Comparison of ENCODE assay signal across 8 cellular contexts in genomic region chr6:16731503-16732018, GRCh38. TPM values are rescaled to one million over a fixed set of nuclear protein-coding genes. Genes with fewer than 3 reads are reported as not detected.
DNase-seq lines count a peak whose midpoint lies in the region; ATAC-seq and TF ChIP-seq lines count a peak whose summit lies in the region.

No MANE protein-coding gene starts in this region.

- intact Hi-C loops in upper lobe of right lung (cut with DNase I), result no loop called here

- H3F3A ChIP-seq in GM23248 (ENCODE audit: insufficient read depth), result peaks cover 26% of the 10 kb centered on the region

- no peak for DNase-seq in T-helper 17 cell
- no peak for DNase-seq in upper lobe of right lung
- DNase-seq in germinal center (ENCODE audit: low spot score), result no peak
- DNase-seq in GM23248, result no peak
- no peak for DNase-seq in NCI-H1930 (lab: John Stamatoyannopoulos, UW)

- peaks cover 51 to 52% of the 10 kb centered on the region in 2 experiments for H3K4me1 ChIP-seq in neutrophil (ENCODE audit: control insufficient read depth in 1 of 2, insufficient read depth in 1 of 2, low read depth in 1 of 2, low read length in 1 of 2)
- H3K4me1 ChIP-seq in upper lobe of right lung, result peaks cover 41% of the 10 kb centered on the region
- peaks cover 30% of the 10 kb centered on the region for H3K4me1 ChIP-seq in GM23248 (ENCODE audit: insufficient read depth)

- in situ Hi-C loops in GM23248 (cut with MboI), result no loop called here

- H3K4me3 Mint-ChIP-seq in T-helper 17 cell, result peak overlapping the region; percentile 79

- H4K20me1 ChIP-seq in GM23248 (ENCODE audit: insufficient read depth), result no peaks in the 10 kb centered on the region

- ATAC-seq in GM19023 (IDR thresholded peaks at IDR 0.05; ENCODE audit: unreplicated experiment), result peak; percentile 84
- peak; percentile 97 for ATAC-seq in HG02840 (IDR thresholded peaks at IDR 0.05; ENCODE audit: low FRiP score, unreplicated experiment)
- ATAC-seq in T-helper 17 cell, result peak; percentile 65
- ATAC-seq in upper lobe of right lung, result no peak

- H3K4me2 ChIP-seq in GM23248 (ENCODE audit: unreplicated experiment), result no peak overlapping the region

- no peak for TF ChIP-seq CTCF in neutrophil (IDR thresholded peaks at IDR 0.05)
- TF ChIP-seq CTCF in upper lobe of right lung (IDR thresholded peaks at IDR 0.05), result no peak

- no peak overlapping the region for H2AFZ ChIP-seq in GM23248

- peaks cover 2% of the 10 kb centered on the region for H3K36me3 Mint-ChIP-seq in T-helper 17 cell (ENCODE audit: low read depth)

- H3K4me3 ChIP-seq in neutrophil (ENCODE audit: low read depth in 1 of 2, low read length in 1 of 2) (no peak overlapping the region), upper lobe of right lung (no peak overlapping the region), GM23248 (no peak overlapping the region)

- peak overlapping the region; percentile 92 for H3K27ac Mint-ChIP-seq in T-helper 17 cell

- H3K27me3 ChIP-seq in neutrophil (no peaks in the 10 kb centered on the region), upper lobe of right lung (no peaks in the 10 kb centered on the region), GM23248 (replicated peaks; ENCODE audit: insufficient read depth) (no peaks in the 10 kb centered on the region)

- peaks cover 4% of the 10 kb centered on the region for H3K36me3 ChIP-seq in neutrophil
- H3K36me3 ChIP-seq in upper lobe of right lung, result no peaks in the 10 kb centered on the region
- H3K36me3 ChIP-seq in GM23248 (ENCODE audit: low read depth), result no peaks in the 10 kb centered on the region

- 83 to 85% methylated on average over 5 of the region's 5 CpGs for whole genome bisulfite sequencing in GM23248 (ENCODE audit: low coverage in 1 of 2, low lambda C conversion rate in 2 of 2, missing lambda C conversion rate in 2 of 2), 2 experiments

- H3K9ac ChIP-seq in GM23248, result no peak overlapping the region

- peaks cover 29% of the 10 kb centered on the region for H3K4me1 Mint-ChIP-seq in T-helper 17 cell

- peaks cover 95% of the 10 kb centered on the region for H3K79me2 ChIP-seq in GM23248 (ENCODE audit: insufficient read depth)

- no peaks in the 10 kb centered on the region for H3K9me2 ChIP-seq in GM23248 (ENCODE audit: insufficient read depth)

- H3K9me3 ChIP-seq in T-helper 17 cell (ENCODE audit: control insufficient read depth, low read length, poor library complexity, severe bottlenecking), result no peaks in the 10 kb centered on the region
- no peaks in the 10 kb centered on the region for H3K9me3 ChIP-seq in neutrophil
- H3K9me3 ChIP-seq in upper lobe of right lung, result no peaks in the 10 kb centered on the region
- H3K9me3 ChIP-seq in GM23248 (ENCODE audit: low read depth), result no peaks in the 10 kb centered on the region

- peak overlapping the region; percentile 23 for H3K27ac ChIP-seq in neutrophil
- H3K27ac ChIP-seq in upper lobe of right lung, result no peak overlapping the region
- H3K27ac ChIP-seq in GM23248, result no peak overlapping the region

- H3K27me3 Mint-ChIP-seq in T-helper 17 cell, result no peaks in the 10 kb centered on the region

RNA-seq across cellular contexts. Expression of gene ATXN1, which starts 29.7 kb away (rescaled TPM):
- total RNA-seq in T-helper 17 cell, result 100 to 1,000 TPM; 121 to 135 TPM
- total RNA-seq in upper lobe of right lung, result 71.2 TPM
- total RNA-seq in GM23248 (2014; rRNA removed; shearing (Covaris generic)), result 20.1 and 42.2 TPM in 2 replicates
- polyA plus RNA-seq in GM23248 (2016; fragmentation: Nextera tagmentation; extraction: Ambion mirVana), result 14.2 and 15.7 TPM in 2 replicates
